In the genomic region with DNA sequence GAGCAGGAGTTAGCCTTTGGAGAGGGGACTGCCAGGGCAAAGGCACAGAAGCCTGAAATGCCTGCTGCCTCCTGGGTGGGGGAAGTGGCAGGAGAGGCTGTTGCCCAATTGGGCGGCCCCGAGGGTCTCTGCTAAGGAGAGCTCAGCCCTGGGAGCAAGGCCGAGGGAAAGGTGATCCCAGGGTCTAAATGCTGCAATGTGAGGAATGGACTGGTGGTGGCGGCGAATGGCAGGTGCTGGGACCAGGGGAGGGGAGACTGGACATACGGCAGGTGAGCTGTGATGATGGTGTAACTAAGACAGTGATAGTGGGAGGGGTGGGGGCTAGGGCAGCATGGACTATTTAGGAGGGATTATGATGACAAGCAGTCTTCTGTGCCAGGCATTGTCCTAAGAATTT, we compare ENCODE assay signal across 25 cellular contexts.
A peak's percentile ranks its signal among the peaks of the same experiment; 100 is the strongest.
DNase-seq lines count a peak whose midpoint lies in the region; ATAC-seq and TF ChIP-seq lines count a peak whose summit lies in the region.
"Had no signal": no experiment of that assay in that cellular context is flagged by ENCODE, and none has a peak within 500 bp of the region (broad histone marks: within the 10 kb centered on the region; RNA-seq: fewer than 3 reads in every experiment).

No MANE protein-coding gene starts in this region.

- H3K9ac ChIP-seq in mesendoderm (ENCODE audit: low read length) = no peak overlapping the region
- H3K9ac ChIP-seq in PC-3 (ENCODE audit: low read length) = no peak overlapping the region

- H3K56ac ChIP-seq in mesendoderm (ENCODE audit: low read length) = no peak overlapping the region

- CTCF ChIA-PET in CD8-positive, alpha-beta memory T cell (lab: Charles Lee) = interaction anchor here (2.4 kb wide), 1 partner anchor 10 kb away, joined by 8 read pairs; no protein-coding TSS in a partner anchor
- CTCF ChIA-PET in PC-3 (lab: Charles Lee) = no interaction called here

- peak overlapping the region in 1 of 8 donors; percentile 92 for H3K27ac Mint-ChIP-seq in CD8-positive, alpha-beta memory T cell
- H3K27ac Mint-ChIP-seq: activated CD4-positive, alpha-beta T cell treated with anti-CD3 and anti-CD28 coated beads for 36 hours; activated naive CD8-positive, alpha-beta T cell treated with anti-CD3 and anti-CD28 coated beads, Interleukin-2, amount 50 U/mL, for 24 hours had no signal

- H3K27ac ChIP-seq in body of pancreas (peak overlapping the region in 3 of 4 donors; percentile 8 to 65 (median 57)), mesendoderm (ENCODE audit: low read depth, low read length) (no peak overlapping the region), PC-3 (ENCODE audit: low read length) (no peak overlapping the region)
- H3K27ac ChIP-seq in CD8-positive, alpha-beta memory T cell (ENCODE audit: low read depth, low read length) = no peak overlapping the region
- H3K27ac ChIP-seq: dorsolateral prefrontal cortex, psoas muscle, suprapubic skin, upper lobe of right lung had no signal

- no peak overlapping the region for H3K4ac ChIP-seq in mesendoderm (ENCODE audit: low read depth, low read length)

- H3K9me2 ChIP-seq in PC-3 (replicated peaks; ENCODE audit: low read length) = no peaks in the 10 kb centered on the region

- H4K8ac ChIP-seq in mesendoderm (ENCODE audit: low read depth, low read length) = no peak overlapping the region

- POLR2A ChIA-PET in CD8-positive, alpha-beta memory T cell (lab: Charles Lee) = no interaction called here
- POLR2A ChIA-PET in PC-3 (lab: Charles Lee; ENCODE audit: unreplicated experiment) = no interaction called here

- H3K23ac ChIP-seq in mesendoderm (ENCODE audit: low read length) = no peak overlapping the region

- DNase-seq in ELF-1 (ENCODE audit: low read depth, low spot score) (peak; percentile 24), H7 (peak; percentile 83), body of pancreas (no peak), mesendoderm (peak; percentile 14), PC-3 (no peak), OCI-M1 (lab: John Stamatoyannopoulos, UW) (no peak)
- DNase-seq in CD8-positive, alpha-beta memory T cell = no peak
- DNase-seq: activated CD4-positive, alpha-beta T cell treated with anti-CD3 and anti-CD28 coated beads for 36 hours; activated effector memory CD4-positive, alpha-beta T cell treated with Interleukin-2 at 50 U/mL for 16 hours; activated naive CD8-positive, alpha-beta T cell treated with anti-CD3 and anti-CD28 coated beads, Interleukin-2, amount 50 U/mL, for 24 hours; activated T-cell treated with anti-CD3 and anti-CD28 coated beads for 4 hours; cerebellar nuclear complex; dorsolateral prefrontal cortex; IMR-90; islet precursor cell; NCI-H1092 treated with DMSO at 0.1 percent for 48 hours; NCI-H1930; stimulated activated naive CD4-positive, alpha-beta T cell; T-helper 2 cell; upper lobe of right lung had no signal

- H2AFZ ChIP-seq in PC-3 (ENCODE audit: low read length) = no peak overlapping the region

- H2BK120ac ChIP-seq in mesendoderm (ENCODE audit: low read depth, low read length) = no peak overlapping the region

- no peak overlapping the region for H2BK15ac ChIP-seq in mesendoderm (replicated peaks; ENCODE audit: low read depth)

- H3K4me1 Mint-ChIP-seq in CD8-positive, alpha-beta memory T cell = no peaks in the 10 kb centered on the region
- H3K4me1 Mint-ChIP-seq: activated CD4-positive, alpha-beta T cell treated with anti-CD3 and anti-CD28 coated beads for 36 hours; activated naive CD8-positive, alpha-beta T cell treated with anti-CD3 and anti-CD28 coated beads, Interleukin-2, amount 50 U/mL, for 24 hours; CD14-positive monocyte had no signal

- no peak for ATAC-seq in body of pancreas
- no peak for ATAC-seq in PC-3
- ATAC-seq: activated CD4-positive, alpha-beta T cell treated with anti-CD3 and anti-CD28 coated beads for 36 hours; activated naive CD8-positive, alpha-beta T cell treated with anti-CD3 and anti-CD28 coated beads, Interleukin-2, amount 50 U/mL, for 24 hours; GM12878; psoas muscle; upper lobe of right lung had no signal

- H3K4me1 ChIP-seq in body of pancreas = peaks cover 44% of the 10 kb centered on the region
- H3K4me1 ChIP-seq in mesendoderm (ENCODE audit: control insufficient read depth, low read depth, low read length) = peaks cover 3% of the 10 kb centered on the region
- H3K4me1 ChIP-seq in CD8-positive, alpha-beta memory T cell (ENCODE audit: insufficient read depth, low read length) = no peaks in the 10 kb centered on the region
- H3K4me1 ChIP-seq in PC-3 (ENCODE audit: insufficient read depth, low read length) = no peaks in the 10 kb centered on the region
- H3K4me1 ChIP-seq: psoas muscle, upper lobe of right lung had no signal

- no peaks in the 10 kb centered on the region for H3K9me3 Mint-ChIP-seq in CD8-positive, alpha-beta memory T cell
- H3K9me3 Mint-ChIP-seq: activated naive CD8-positive, alpha-beta T cell treated with anti-CD3 and anti-CD28 coated beads, Interleukin-2, amount 50 U/mL, for 24 hours; CD14-positive monocyte had no signal

- H3K4me3 Mint-ChIP-seq in CD8-positive, alpha-beta memory T cell = no peak overlapping the region
- H3K4me3 Mint-ChIP-seq: activated CD4-positive, alpha-beta T cell treated with anti-CD3 and anti-CD28 coated beads for 36 hours; activated naive CD8-positive, alpha-beta T cell treated with anti-CD3 and anti-CD28 coated beads, Interleukin-2, amount 50 U/mL, for 24 hours; CD14-positive monocyte had no signal

- H3K79me1 ChIP-seq in mesendoderm (ENCODE audit: low read length) = no peaks in the 10 kb centered on the region

- H3K9me3 ChIP-seq in body of pancreas = no peaks in the 10 kb centered on the region
- no peaks in the 10 kb centered on the region for H3K9me3 ChIP-seq in CD8-positive, alpha-beta memory T cell (ENCODE audit: low read length)
- H3K9me3 ChIP-seq in PC-3 (ENCODE audit: low read length) = no peaks in the 10 kb centered on the region
- H3K9me3 ChIP-seq: psoas muscle, suprapubic skin, upper lobe of right lung had no signal

- H3K79me2 ChIP-seq in mesendoderm (ENCODE audit: control insufficient read depth, insufficient read depth, low read length) = no peaks in the 10 kb centered on the region
- no peaks in the 10 kb centered on the region for H3K79me2 ChIP-seq in PC-3 (ENCODE audit: low read length)

- H3K36me3 ChIP-seq in H7 (replicated peaks; ENCODE audit: control insufficient read depth, insufficient read depth, low read length) (no peaks in the 10 kb centered on the region; the same call in 1 of the 2 replicates), body of pancreas (replicated peaks in 1 of 2; ENCODE audit: insufficient read depth in 1 of 2, low read depth in 2 of 2) (no peaks in the 10 kb centered on the region), mesendoderm (ENCODE audit: control insufficient read depth, insufficient read depth, low read length) (no peaks in the 10 kb centered on the region), PC-3 (ENCODE audit: low read depth, low read length) (no peaks in the 10 kb centered on the region)
- H3K36me3 ChIP-seq in CD8-positive, alpha-beta memory T cell (ENCODE audit: insufficient read depth, low read length) = no peaks in the 10 kb centered on the region
- H3K36me3 ChIP-seq: suprapubic skin, upper lobe of right lung had no signal

- peaks cover 0 to 3% of the 10 kb centered on the region in 2 donors for H3K27me3 Mint-ChIP-seq in CD8-positive, alpha-beta memory T cell
- H3K27me3 Mint-ChIP-seq: activated CD4-positive, alpha-beta T cell treated with anti-CD3 and anti-CD28 coated beads for 36 hours; activated naive CD8-positive, alpha-beta T cell treated with anti-CD3 and anti-CD28 coated beads, Interleukin-2, amount 50 U/mL, for 24 hours had no signal

- no TSS peak for BruUV-seq in PC-3 (replicated peaks; lab: Mats Ljungman, UMichigan)

- H3F3A ChIP-seq in PC-3 (ENCODE audit: low read length, unreplicated experiment) = no peaks in the 10 kb centered on the region

- no peak overlapping the region for H2AK5ac ChIP-seq in mesendoderm (ENCODE audit: low read length)

- H2BK5ac ChIP-seq in mesendoderm (ENCODE audit: low read length) = no peak overlapping the region

- no peak overlapping the region for H4K5ac ChIP-seq in mesendoderm (ENCODE audit: low read length)

- 74 to 75% methylated on average over 6 of the region's 6 CpGs for WGBS in body of pancreas, 2 donors
- no CpG with 5 or more reads among the region's 6 CpGs for WGBS in mesendoderm (ENCODE audit: extremely low coverage, insufficient coverage, low lambda C conversion rate)

- TF ChIP-seq POLR2A in body of pancreas (IDR thresholded peaks at IDR 0.05) = no peak

- H3K27me3 ChIP-seq in H7 (ENCODE audit: control insufficient read depth, insufficient read depth, low read length) = no peaks in the 10 kb centered on the region
- H3K27me3 ChIP-seq in body of pancreas = no peaks in the 10 kb centered on the region
- H3K27me3 ChIP-seq in mesendoderm (ENCODE audit: insufficient read depth, low read length, poor library complexity) = no peaks in the 10 kb centered on the region
- H3K27me3 ChIP-seq in CD8-positive, alpha-beta memory T cell (ENCODE audit: insufficient read depth, low read length, poor library complexity, severe bottlenecking) = no peaks in the 10 kb centered on the region
- H3K27me3 ChIP-seq in PC-3 (ENCODE audit: low read length) = no peaks in the 10 kb centered on the region
- H3K27me3 ChIP-seq: dorsolateral prefrontal cortex, upper lobe of right lung had no signal

- H3K4me2 ChIP-seq in mesendoderm (ENCODE audit: low read length) (no peak overlapping the region), PC-3 (ENCODE audit: low read length) (no peak overlapping the region)

- no peak for TF ChIP-seq CTCF in body of pancreas (IDR thresholded peaks at IDR 0.05)
- TF ChIP-seq CTCF in PC-3 (conservative IDR thresholded peaks at IDR 0.05; ENCODE audit: low read depth, low read length) = no peak

- peaks cover 0 to 6% (median 0%) of the 10 kb centered on the region in 3 donors for H3K36me3 Mint-ChIP-seq in CD8-positive, alpha-beta memory T cell

- intact Hi-C loops in body of pancreas (cut with DNase I) = no loop called here
- intact Hi-C loops in PC-3 (cut with micrococcal nuclease) = no loop called here

- H3K4me3 ChIP-seq in H7 (ENCODE audit: insufficient read depth, low read depth, low read length) (no peak overlapping the region), body of pancreas (no peak overlapping the region), mesendoderm (ENCODE audit: low read length) (no peak overlapping the region), PC-3 (ENCODE audit: low read length) (no peak overlapping the region)
- H3K4me3 ChIP-seq in CD8-positive, alpha-beta memory T cell (ENCODE audit: low read length) = no peak overlapping the region
- H3K4me3 ChIP-seq: dorsolateral prefrontal cortex, GM12878, lung, psoas muscle, suprapubic skin, upper lobe of right lung had no signal

- no peak overlapping the region for H3K18ac ChIP-seq in mesendoderm (ENCODE audit: low read length)

- no peaks in the 10 kb centered on the region for H4K20me1 ChIP-seq in PC-3 (ENCODE audit: low read length)

Comparison
In these comparisons a context has a peak if more than half of its experiments do, and no peak if none do; other contexts are left out.
1. DNase-seq: peak in ELF-1 (single experiment), H7 (single experiment) and mesendoderm (single experiment); none in body of pancreas (0 of 4), CD8-positive, alpha-beta memory T cell (0 of 5), PC-3 (single experiment) and OCI-M1 (single experiment).
2. H3K27ac ChIP-seq: peak in body of pancreas (3 of 4); none in mesendoderm (single experiment), CD8-positive, alpha-beta memory T cell (single experiment) and PC-3 (single experiment).